In the genomic region with DNA sequence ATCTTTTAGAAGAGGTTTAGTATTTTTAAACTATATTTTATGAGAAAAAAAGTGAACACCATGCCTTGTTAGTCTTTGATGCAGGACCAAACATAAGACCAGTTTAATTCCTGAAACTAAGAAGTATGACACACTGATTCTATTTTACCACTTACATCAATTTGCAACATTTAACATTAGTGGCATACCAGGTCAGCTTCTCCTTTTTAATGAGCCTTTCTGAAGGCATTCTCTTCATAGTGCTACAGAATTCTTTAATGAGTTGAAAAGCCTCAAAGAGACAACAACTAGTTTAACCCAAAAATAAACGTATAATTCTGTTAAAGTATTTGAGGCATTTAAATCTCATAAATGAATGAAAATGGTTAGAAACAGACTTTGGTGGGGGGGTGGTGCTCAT, we compare ENCODE assay signal across 3 cellular contexts.
"Had no signal": no experiment of that assay in that cellular context is flagged by ENCODE, and none has a peak within 500 bp of the region (broad histone marks: within the 10 kb centered on the region; RNA-seq: fewer than 3 reads in every experiment).

No MANE protein-coding gene starts in this region.

- ATAC-seq: GM12878 had no signal

- DNase-seq: GDM1, GF-D8 had no signal

- H3K4me3 ChIP-seq: GM12878 had no signal
